In the genomic region with DNA sequence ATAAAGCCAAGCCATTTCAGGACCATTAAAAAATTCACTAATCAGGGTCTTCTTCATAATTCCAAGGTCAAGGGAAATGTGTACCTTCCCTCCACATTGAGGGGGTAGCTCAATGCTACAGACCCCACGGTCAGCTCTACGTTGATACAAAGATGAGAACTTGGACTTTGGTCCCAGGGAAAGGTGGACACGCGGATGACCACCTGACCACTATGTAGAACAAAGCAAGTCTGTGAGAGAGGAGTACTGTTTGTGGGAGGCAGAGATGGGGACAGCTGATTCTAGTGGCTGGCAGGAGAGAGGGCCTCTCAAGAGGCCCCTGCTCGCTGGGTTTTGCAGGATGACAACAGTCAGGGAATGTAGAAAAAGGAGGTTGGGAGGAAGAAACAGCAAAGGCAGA, we compare ENCODE assay signal across 29 cellular contexts.
"Had no signal": no experiment of that assay in that cellular context is flagged by ENCODE, and none has a peak within 500 bp of the region (broad histone marks: within the 10 kb centered on the region; RNA-seq: fewer than 3 reads in every experiment).

No MANE protein-coding gene starts in this region.

- H3K4me3 Mint-ChIP-seq: naive thymus-derived CD4-positive, alpha-beta T cell; nephron; neural progenitor cell; stimulated activated naive CD8-positive, alpha-beta T cell treated with anti-CD3 and anti-CD28 coated beads, Interleukin-15, amount 100 ng/mL, for 72 hours had no signal

- ATAC-seq: heart right ventricle; left cardiac atrium; left lung; naive thymus-derived CD4-positive, alpha-beta T cell; psoas muscle; right cardiac atrium; stimulated activated naive CD8-positive, alpha-beta T cell treated with anti-CD3 and anti-CD28 coated beads, Interleukin-15, amount 100 ng/mL, for 72 hours; upper lobe of right lung had no signal

- H2AFZ ChIP-seq: neural progenitor cell had no signal

- DNase-seq: dermis blood vessel endothelial cell; effector memory CD4-positive, alpha-beta T cell; esophagus squamous epithelium; foreskin melanocyte; glutamatergic neuron; heart right ventricle; hippocampal formation; left cardiac atrium; left lung; mesendoderm; midbrain; naive thymus-derived CD4-positive, alpha-beta T cell; posterior cingulate gyrus; psoas muscle; right cardiac atrium; stimulated activated CD4-positive, alpha-beta T cell treated with anti-CD3 and anti-CD28 coated beads, Interleukin-15, amount 100 ng/mL, for 24 hours; stimulated activated CD4-positive, alpha-beta T cell treated with anti-CD3 and anti-CD28 coated beads, Interleukin-2, amount 100 ng/mL, for 48 hours; stimulated activated naive CD4-positive, alpha-beta T cell; stimulated activated naive CD8-positive, alpha-beta T cell treated with anti-CD3 and anti-CD28 coated beads, Interleukin-15, amount 100 ng/mL, for 72 hours; transverse colon; upper lobe of right lung had no signal

- H3K4me1 Mint-ChIP-seq: nephron had no signal

- H3K4me2 ChIP-seq: neural progenitor cell had no signal

- FAIRE-seq: endothelial cell of umbilical vein, islet of Langerhans had no signal

- H3K36me3 ChIP-seq: heart right ventricle, left lung, neural progenitor cell, suprapubic skin, transverse colon, upper lobe of right lung, vagina had no signal

- H3K36me3 Mint-ChIP-seq: neural progenitor cell had no signal

- H3K9ac ChIP-seq: neural progenitor cell had no signal

- H3K27me3 ChIP-seq: esophagus squamous epithelium, heart right ventricle, left lung, neural progenitor cell, suprapubic skin, transverse colon, upper lobe of right lung, vagina had no signal

- H3K27ac Mint-ChIP-seq: nephron; neural progenitor cell; stimulated activated naive CD8-positive, alpha-beta T cell treated with anti-CD3 and anti-CD28 coated beads, Interleukin-15, amount 100 ng/mL, for 72 hours had no signal

- H3K4me1 ChIP-seq: heart right ventricle, left lung, neural progenitor cell, psoas muscle, transverse colon, upper lobe of right lung, vagina had no signal

- H3K9me3 ChIP-seq: esophagus squamous epithelium, psoas muscle, suprapubic skin, transverse colon, upper lobe of right lung, vagina had no signal

- H3K27ac ChIP-seq: coronary artery, esophagus squamous epithelium, heart right ventricle, left lung, neural progenitor cell, psoas muscle, skin epidermis, suprapubic skin, transverse colon, upper lobe of right lung, vagina had no signal

- H3K4me3 ChIP-seq: coronary artery, esophagus squamous epithelium, heart right ventricle, left lung, neural progenitor cell, psoas muscle, skin epidermis, suprapubic skin, transverse colon, upper lobe of right lung, vagina had no signal
